ENCODE assay signal across 8 cellular contexts in genomic region chr4:1009647-1010521, GRCh38. TPM values are rescaled to one million over a fixed set of nuclear protein-coding genes. Genes with fewer than 3 reads are reported as not detected.
DNase-seq lines count a peak whose midpoint lies in the region; ATAC-seq lines count a peak whose summit lies in the region.

No MANE protein-coding gene starts in this region.

- DNase-seq in NCI-H345 (lab: John Stamatoyannopoulos, UW), result peak; percentile 46
- no peak for DNase-seq in NCI-H345 treated with DMSO at 0.1 percent for 48 hours (lab: John Stamatoyannopoulos, UW; ENCODE audit: unreplicated experiment)
- peak; percentile 59 to 78 (median 70) for DNase-seq in T-helper 17 cell
- peak in 47 of 58 donors; percentile 22 to 77 (median 53) for DNase-seq in anterior cingulate cortex (lab: John Stamatoyannopoulos, UW)
- peak in 38 of 51 donors; percentile 13 to 83 (median 52) for DNase-seq in hypothalamus (lab: John Stamatoyannopoulos, UW)
- DNase-seq in sciatic nerve (ENCODE audit: low spot score), result peak; percentile 84

- peak overlapping the region; percentile 96 for H3K4me3 Mint-ChIP-seq in T-helper 17 cell

- ATAC-seq in HG03442 (IDR thresholded peaks at IDR 0.05; ENCODE audit: unreplicated experiment) (peak; percentile 39), T-helper 17 cell (peak; percentile 55), sciatic nerve (peak; percentile 62), GM21447 (IDR thresholded peaks at IDR 0.05; ENCODE audit: unreplicated experiment) (no peak)

- H3K36me3 Mint-ChIP-seq in T-helper 17 cell (ENCODE audit: low read depth), result peaks cover 2% of the 10 kb centered on the region

- H3K9me3 ChIP-seq in T-helper 17 cell (ENCODE audit: control insufficient read depth, low read length, poor library complexity, severe bottlenecking), result no peaks in the 10 kb centered on the region

- H3K4me1 Mint-ChIP-seq in T-helper 17 cell, result peaks cover 8% of the 10 kb centered on the region

- peaks cover 28% of the 10 kb centered on the region for H3K27me3 Mint-ChIP-seq in T-helper 17 cell

- intact Hi-C loops in sciatic nerve (cut with DNase I), result no loop called here

- peak overlapping the region; percentile 86 for H3K27ac Mint-ChIP-seq in T-helper 17 cell

RNA-seq across cellular contexts. Expression of gene FGFRL1, which starts 1.5 kb away (rescaled TPM):
- total RNA-seq in T-helper 17 cell (10 to 100 TPM; 23.1 to 30.1 TPM), sciatic nerve (16.6 TPM)

RNA-seq across cellular contexts. Expression of gene SLC26A1, which starts 16.7 kb away (rescaled TPM):
- under 1 TPM in 1 of 2 donors, not detected in 1; 0.21 TPM for total RNA-seq in T-helper 17 cell
- 0.45 TPM for total RNA-seq in sciatic nerve

RNA-seq across cellular contexts. Expression of gene IDUA, which starts 23.0 kb away (rescaled TPM):
- total RNA-seq in T-helper 17 cell, result 10 to 100 TPM; 56.9 to 58.6 TPM
- total RNA-seq in sciatic nerve, result 36.7 TPM

RNA-seq across cellular contexts. Expression of gene DGKQ, which starts 36.5 kb away (rescaled TPM):
- 10 to 100 TPM; 13.5 to 14.4 TPM for total RNA-seq in T-helper 17 cell
- 9.6 TPM for total RNA-seq in sciatic nerve
